ENCODE assay signal across 17 cellular contexts in genomic region chr14:23930742-23931141, GRCh38. TPM values are rescaled to one million over a fixed set of nuclear protein-coding genes. Genes with fewer than 3 reads are reported as not detected.
DNase-seq lines count a peak whose midpoint lies in the region; ATAC-seq and TF ChIP-seq lines count a peak whose summit lies in the region.
"Had no signal": no experiment of that assay in that cellular context is flagged by ENCODE, and none has a peak within 500 bp of the region (broad histone marks: within the 10 kb centered on the region; RNA-seq: fewer than 3 reads in every experiment).

No MANE protein-coding gene starts in this region.

- H3K9me3 Mint-ChIP-seq in activated T-helper 2 cell treated with anti-CD3 and anti-CD28 coated beads, Interferon-gamma antibody, Interleukin-2, Interleukin-4, amounts not matched to agents 10 μg/mL and 5 μg/mL and 100 μg/mL, durations not matched to agents 14 hours and 24 hours and 36 hours: no peaks in the 10 kb centered on the region
- H3K9me3 Mint-ChIP-seq: activated CD4-positive, alpha-beta memory T cell treated with anti-CD3 and anti-CD28 coated beads, Interleukin-2, amount 10 ng/mL, durations not matched to agents 7 days and 5 days; activated T-helper 1 cell treated with anti-CD3 and anti-CD28 coated beads, Interleukin-12 subunit alpha, Interleukin-12 subunit beta, Interleukin-2, Interleukin-4 antibody, amounts not matched to agents 30 ng/mL and 10 ng/mL and 1 ng/mL, durations not matched to agents 14 hours and 24 hours and 36 hours; dendritic cell treated with granulocyte-macrophage colony-stimulating factor and Interleukin-4, amounts not matched to agents 40 ng/mL and 50 ng/mL, for 4 days; IgD-negative memory B cell; stimulated activated memory B cell treated with anti-CD40 and anti-IgM and Interleukin-4, amounts not matched to agents 10 μg/mL and 1 μg/mL and 100 μg/mL, for 72 hours had no signal

- H3K36me3 ChIP-seq in left ventricle myocardium inferior (no peaks in the 10 kb centered on the region), brain microvascular endothelial cell (replicated peaks) (no peaks in the 10 kb centered on the region)
- H3K36me3 ChIP-seq: upper lobe of left lung had no signal

- in situ Hi-C loops in brain microvascular endothelial cell (cut with HindIII; ENCODE audit: low pct_ligation_motif_present, low sequenced_read_pairs): no loop called here

- no peaks in the 10 kb centered on the region for H3K36me3 Mint-ChIP-seq in activated T-helper 2 cell treated with anti-CD3 and anti-CD28 coated beads, Interferon-gamma antibody, Interleukin-2, Interleukin-4, amounts not matched to agents 10 μg/mL and 5 μg/mL and 100 μg/mL, durations not matched to agents 14 hours and 24 hours and 36 hours (ENCODE audit: low read depth)
- H3K36me3 Mint-ChIP-seq: IgD-negative memory B cell; stimulated activated memory B cell treated with anti-CD40 and anti-IgM and Interleukin-4, amounts not matched to agents 10 μg/mL and 1 μg/mL and 100 μg/mL, for 72 hours had no signal

- TF ChIP-seq CTCF in left ventricle myocardium inferior (IDR thresholded peaks at IDR 0.05; ENCODE audit: borderline replicate concordance) (no peak), brain microvascular endothelial cell (IDR thresholded peaks at IDR 0.05; ENCODE audit: low read depth, low read length, missing control alignments) (no peak)

- no peaks in the 10 kb centered on the region for H3K9me3 ChIP-seq in left ventricle myocardium inferior (replicated peaks)
- H3K9me3 ChIP-seq: upper lobe of left lung had no signal

- H3K4me3 ChIP-seq in left ventricle myocardium inferior (no peak overlapping the region), brain microvascular endothelial cell (ENCODE audit: low read depth, low read length) (no peak overlapping the region)
- H3K4me3 ChIP-seq: upper lobe of left lung had no signal

- no peaks in the 10 kb centered on the region for H3K4me1 ChIP-seq in left ventricle myocardium inferior
- H3K4me1 ChIP-seq: upper lobe of left lung had no signal

- no peak overlapping the region for H3K4me3 Mint-ChIP-seq in activated T-helper 2 cell treated with anti-CD3 and anti-CD28 coated beads, Interferon-gamma antibody, Interleukin-2, Interleukin-4, amounts not matched to agents 10 μg/mL and 5 μg/mL and 100 μg/mL, durations not matched to agents 14 hours and 24 hours and 36 hours (ENCODE audit: low read depth)
- H3K4me3 Mint-ChIP-seq: activated CD4-positive, alpha-beta memory T cell treated with anti-CD3 and anti-CD28 coated beads, Interleukin-2, amount 10 ng/mL, durations not matched to agents 7 days and 5 days; activated T-helper 1 cell treated with anti-CD3 and anti-CD28 coated beads, Interleukin-12 subunit alpha, Interleukin-12 subunit beta, Interleukin-2, Interleukin-4 antibody, amounts not matched to agents 30 ng/mL and 10 ng/mL and 1 ng/mL, durations not matched to agents 14 hours and 24 hours and 36 hours; dendritic cell treated with granulocyte-macrophage colony-stimulating factor and Interleukin-4, amounts not matched to agents 40 ng/mL and 50 ng/mL, for 4 days; IgD-negative memory B cell; stimulated activated memory B cell treated with anti-CD40 and anti-IgM and Interleukin-4, amounts not matched to agents 10 μg/mL and 1 μg/mL and 100 μg/mL, for 72 hours had no signal

- no peak overlapping the region for H3K27ac Mint-ChIP-seq in activated T-helper 2 cell treated with anti-CD3 and anti-CD28 coated beads, Interferon-gamma antibody, Interleukin-2, Interleukin-4, amounts not matched to agents 10 μg/mL and 5 μg/mL and 100 μg/mL, durations not matched to agents 14 hours and 24 hours and 36 hours
- H3K27ac Mint-ChIP-seq: activated CD4-positive, alpha-beta memory T cell treated with anti-CD3 and anti-CD28 coated beads, Interleukin-2, amount 10 ng/mL, durations not matched to agents 7 days and 5 days; activated T-helper 1 cell treated with anti-CD3 and anti-CD28 coated beads, Interleukin-12 subunit alpha, Interleukin-12 subunit beta, Interleukin-2, Interleukin-4 antibody, amounts not matched to agents 30 ng/mL and 10 ng/mL and 1 ng/mL, durations not matched to agents 14 hours and 24 hours and 36 hours; dendritic cell treated with granulocyte-macrophage colony-stimulating factor and Interleukin-4, amounts not matched to agents 40 ng/mL and 50 ng/mL, for 4 days; IgD-negative memory B cell; stimulated activated memory B cell treated with anti-CD40 and anti-IgM and Interleukin-4, amounts not matched to agents 10 μg/mL and 1 μg/mL and 100 μg/mL, for 72 hours had no signal

- no peak overlapping the region for H3K27ac ChIP-seq in left ventricle myocardium inferior (replicated peaks)
- no peak overlapping the region for H3K27ac ChIP-seq in brain microvascular endothelial cell
- H3K27ac ChIP-seq: upper lobe of left lung had no signal

- ATAC-seq in Right ventricle myocardium superior (ENCODE audit: poor library complexity): peak; percentile 69
- no peak for ATAC-seq in GM18870 (IDR thresholded peaks at IDR 0.05; ENCODE audit: unreplicated experiment)
- ATAC-seq: stimulated activated memory B cell treated with anti-CD40 and anti-IgM and Interleukin-4, amounts not matched to agents 10 μg/mL and 1 μg/mL and 100 μg/mL, for 72 hours had no signal

- H3K4me1 Mint-ChIP-seq in activated T-helper 2 cell treated with anti-CD3 and anti-CD28 coated beads, Interferon-gamma antibody, Interleukin-2, Interleukin-4, amounts not matched to agents 10 μg/mL and 5 μg/mL and 100 μg/mL, durations not matched to agents 14 hours and 24 hours and 36 hours (ENCODE audit: low read depth): no peaks in the 10 kb centered on the region
- H3K4me1 Mint-ChIP-seq: activated CD4-positive, alpha-beta memory T cell treated with anti-CD3 and anti-CD28 coated beads, Interleukin-2, amount 10 ng/mL, durations not matched to agents 7 days and 5 days; IgD-negative memory B cell; stimulated activated memory B cell treated with anti-CD40 and anti-IgM and Interleukin-4, amounts not matched to agents 10 μg/mL and 1 μg/mL and 100 μg/mL, for 72 hours had no signal

- H3K27me3 ChIP-seq in left ventricle myocardium inferior (ENCODE audit: low read depth) (no peaks in the 10 kb centered on the region), brain microvascular endothelial cell (replicated peaks) (no peaks in the 10 kb centered on the region)
- H3K27me3 ChIP-seq: upper lobe of left lung had no signal

- peaks cover 7% of the 10 kb centered on the region for H3K27me3 Mint-ChIP-seq in activated T-helper 2 cell treated with anti-CD3 and anti-CD28 coated beads, Interferon-gamma antibody, Interleukin-2, Interleukin-4, amounts not matched to agents 10 μg/mL and 5 μg/mL and 100 μg/mL, durations not matched to agents 14 hours and 24 hours and 36 hours (ENCODE audit: low read depth)
- H3K27me3 Mint-ChIP-seq: stimulated activated memory B cell treated with anti-CD40 and anti-IgM and Interleukin-4, amounts not matched to agents 10 μg/mL and 1 μg/mL and 100 μg/mL, for 72 hours had no signal

- intact Hi-C loops in Right ventricle myocardium superior (cut with DNase I) (loop anchor here (10.0 kb wide), 1 partner anchor 296 kb away; the partner anchor contains the start of gene DHRS2), left ventricle myocardium inferior (cut with micrococcal nuclease) (no loop called here)
- intact Hi-C loops in activated T-helper 2 cell treated with anti-CD3 and anti-CD28 coated beads, Interferon-gamma antibody, Interleukin-2, Interleukin-4, amounts not matched to agents 10 μg/mL and 5 μg/mL and 100 μg/mL, durations not matched to agents 14 hours and 24 hours and 36 hours (cut with micrococcal nuclease): no loop called here

- DNase-seq in Right ventricle myocardium superior: no peak
- no peak for DNase-seq in left ventricle myocardium inferior
- DNase-seq in brain microvascular endothelial cell: peak; percentile 4
- peak; percentile 63 for DNase-seq in hepatic stellate cell (ENCODE audit: low spot score)
- DNase-seq in NCI-H1105 (lab: John Stamatoyannopoulos, UW): no peak
- DNase-seq in activated T-helper 2 cell treated with anti-CD3 and anti-CD28 coated beads, Interferon-gamma antibody, Interleukin-2, Interleukin-4, amounts not matched to agents 10 μg/mL and 5 μg/mL and 100 μg/mL, durations not matched to agents 14 hours and 24 hours and 36 hours (ENCODE audit: low spot score): no peak
- no peak for DNase-seq in NCI-H446 treated with DMSO at 0.1 percent for 48 hours (lab: John Stamatoyannopoulos, UW)
- DNase-seq: activated CD4-positive, alpha-beta memory T cell treated with anti-CD3 and anti-CD28 coated beads, Interleukin-2, amount 10 ng/mL, durations not matched to agents 7 days and 5 days; amniotic stem cell; DMS53; erythroblast; upper lobe of left lung had no signal

RNA-seq across cellular contexts. Expression of gene DHRS4, which starts 22.8 kb away (rescaled TPM):
- 28.1 TPM for total RNA-seq in Right ventricle myocardium superior
- 30.8 TPM for total RNA-seq in left ventricle myocardium inferior
- 17.8 and 22.5 TPM in 2 replicates for total RNA-seq in activated T-helper 2 cell treated with anti-CD3 and anti-CD28 coated beads, Interferon-gamma antibody, Interleukin-2, Interleukin-4, amounts not matched to agents 10 μg/mL and 5 μg/mL and 100 μg/mL, durations not matched to agents 14 hours and 24 hours and 36 hours

RNA-seq across cellular contexts. Expression of gene DHRS4L2, which starts 58.0 kb away (rescaled TPM):
- total RNA-seq in Right ventricle myocardium superior (17.7 TPM), left ventricle myocardium inferior (15.7 TPM)
- 23.9 and 24.9 TPM in 2 replicates for total RNA-seq in activated T-helper 2 cell treated with anti-CD3 and anti-CD28 coated beads, Interferon-gamma antibody, Interleukin-2, Interleukin-4, amounts not matched to agents 10 μg/mL and 5 μg/mL and 100 μg/mL, durations not matched to agents 14 hours and 24 hours and 36 hours

Comparison
In these comparisons a context has a peak if more than half of its experiments do, and no peak if none do; other contexts are left out.
1. DNase-seq: peak in brain microvascular endothelial cell (single experiment) and hepatic stellate cell (single experiment); none in Right ventricle myocardium superior (single experiment), left ventricle myocardium inferior (single experiment), NCI-H1105 (single experiment), activated T-helper 2 cell treated with anti-CD3 and anti-CD28 coated beads, Interferon-gamma antibody, Interleukin-2, Interleukin-4, amounts not matched to agents 10 μg/mL and 5 μg/mL and 100 μg/mL, durations not matched to agents 14 hours and 24 hours and 36 hours (single experiment) and NCI-H446 treated with DMSO at 0.1 percent for 48 hours (single experiment).